ENCODE assay signal across 8 cellular contexts in genomic region chr6:18387061-18387721, GRCh38. TPM values are rescaled to one million over a fixed set of nuclear protein-coding genes. Genes with fewer than 3 reads are reported as not detected.
A peak's percentile ranks its signal among the peaks of the same experiment; 100 is the strongest.
DNase-seq lines count a peak whose midpoint lies in the region; ATAC-seq and TF ChIP-seq lines count a peak whose summit lies in the region.

RNF144B (plus strand) TSS chr6:18387350; CDS start chr6:18399535, 12,185 bp downstream.

- ATAC-seq in GM19023 (IDR thresholded peaks at IDR 0.05; ENCODE audit: unreplicated experiment) (peak; percentile 89), HG03280 (IDR thresholded peaks at IDR 0.05; ENCODE audit: unreplicated experiment) (peak; percentile 73)
- ATAC-seq in activated CD4-positive, alpha-beta T cell treated with anti-CD3 and anti-CD28 coated beads for 36 hours: peak; percentile 93

- POLR2A ChIA-PET in activated CD4-positive, alpha-beta T cell treated with anti-CD3 and anti-CD28 coated beads for 36 hours (lab: Charles Lee): no interaction called here

- in situ Hi-C loops in ACHN (cut with HindIII; ENCODE audit: low pct_ligation_motif_present, low pct_unique_long_range_greater_than_20kb, low sequenced_read_pairs): no loop called here

- H3K36me3 Mint-ChIP-seq in activated CD4-positive, alpha-beta T cell treated with anti-CD3 and anti-CD28 coated beads for 36 hours (ENCODE audit: low read depth): no peaks in the 10 kb centered on the region

- intact Hi-C loops in activated CD4-positive, alpha-beta T cell treated with anti-CD3 and anti-CD28 coated beads for 36 hours (cut with DNase I, micrococcal nuclease): loop anchor here (5.0 kb wide), 2 partner anchors 125 kb away; partner anchors contain the start of gene DEK (in 1 of the 2)

- DNase-seq in ACHN (peak; percentile 89), NCI-H345 treated with DMSO at 0.1 percent for 48 hours (lab: John Stamatoyannopoulos, UW; ENCODE audit: unreplicated experiment) (peak; percentile 71), choroid plexus epithelial cell (ENCODE audit: low read depth) (peak; percentile 70), kidney glomerular epithelial cell (lab: John Stamatoyannopoulos, UW) (peak; percentile 85)
- DNase-seq in activated CD4-positive, alpha-beta T cell treated with anti-CD3 and anti-CD28 coated beads for 36 hours: peak; percentile 79
- peak in 3 of 4 experiments; percentile 35 to 53 (median 51) for DNase-seq in stimulated activated CD4-positive, alpha-beta T cell treated with anti-CD3 and anti-CD28 coated beads, Interleukin-1b, Interleukin-23, amount 100 ng/mL, for 24 hours (ENCODE audit: low read depth in 4 of 4, low spot score in 1 of 4)

- peaks cover 41% of the 10 kb centered on the region for H3K4me1 Mint-ChIP-seq in activated CD4-positive, alpha-beta T cell treated with anti-CD3 and anti-CD28 coated beads for 36 hours

- H3K27ac Mint-ChIP-seq in activated CD4-positive, alpha-beta T cell treated with anti-CD3 and anti-CD28 coated beads for 36 hours: peak within 1 kb of the TSS; percentile 79

- CTCF ChIA-PET in activated CD4-positive, alpha-beta T cell treated with anti-CD3 and anti-CD28 coated beads for 36 hours (lab: Charles Lee): interaction anchor here (0.6 to 1.9 kb wide), 9 partner anchors 10 to 133 kb away, joined by 3 to 9 read pairs (median 3); no protein-coding TSS in a partner anchor

- peak within 1 kb of the TSS; percentile 65 for H3K4me3 ChIP-seq in choroid plexus epithelial cell (ENCODE audit: low read depth, low read length)

- peaks cover 2% of the 10 kb centered on the region for H3K27me3 Mint-ChIP-seq in activated CD4-positive, alpha-beta T cell treated with anti-CD3 and anti-CD28 coated beads for 36 hours

- no peak for TF ChIP-seq CTCF in choroid plexus epithelial cell (conservative IDR thresholded peaks at IDR 0.05; ENCODE audit: low read depth, low read length)

- peak within 1 kb of the TSS; percentile 92 for H3K4me3 Mint-ChIP-seq in activated CD4-positive, alpha-beta T cell treated with anti-CD3 and anti-CD28 coated beads for 36 hours

- no peaks in the 10 kb centered on the region for H3K9me3 Mint-ChIP-seq in activated CD4-positive, alpha-beta T cell treated with anti-CD3 and anti-CD28 coated beads for 36 hours (ENCODE audit: low read depth)

RNA-seq across cellular contexts. Expression of gene RNF144B, which starts in this region (rescaled TPM):
- total RNA-seq in activated CD4-positive, alpha-beta T cell treated with anti-CD3 and anti-CD28 coated beads for 36 hours: 1 to 10 TPM; 3.4 to 3.9 TPM

Comparison
In these comparisons a context has a peak if more than half of its experiments do, and no peak if none do; other contexts are left out.
1. Peak in every context shown above with its lines: DNase-seq, ATAC-seq and H3K4me3 ChIP-seq.